In the genomic region with DNA sequence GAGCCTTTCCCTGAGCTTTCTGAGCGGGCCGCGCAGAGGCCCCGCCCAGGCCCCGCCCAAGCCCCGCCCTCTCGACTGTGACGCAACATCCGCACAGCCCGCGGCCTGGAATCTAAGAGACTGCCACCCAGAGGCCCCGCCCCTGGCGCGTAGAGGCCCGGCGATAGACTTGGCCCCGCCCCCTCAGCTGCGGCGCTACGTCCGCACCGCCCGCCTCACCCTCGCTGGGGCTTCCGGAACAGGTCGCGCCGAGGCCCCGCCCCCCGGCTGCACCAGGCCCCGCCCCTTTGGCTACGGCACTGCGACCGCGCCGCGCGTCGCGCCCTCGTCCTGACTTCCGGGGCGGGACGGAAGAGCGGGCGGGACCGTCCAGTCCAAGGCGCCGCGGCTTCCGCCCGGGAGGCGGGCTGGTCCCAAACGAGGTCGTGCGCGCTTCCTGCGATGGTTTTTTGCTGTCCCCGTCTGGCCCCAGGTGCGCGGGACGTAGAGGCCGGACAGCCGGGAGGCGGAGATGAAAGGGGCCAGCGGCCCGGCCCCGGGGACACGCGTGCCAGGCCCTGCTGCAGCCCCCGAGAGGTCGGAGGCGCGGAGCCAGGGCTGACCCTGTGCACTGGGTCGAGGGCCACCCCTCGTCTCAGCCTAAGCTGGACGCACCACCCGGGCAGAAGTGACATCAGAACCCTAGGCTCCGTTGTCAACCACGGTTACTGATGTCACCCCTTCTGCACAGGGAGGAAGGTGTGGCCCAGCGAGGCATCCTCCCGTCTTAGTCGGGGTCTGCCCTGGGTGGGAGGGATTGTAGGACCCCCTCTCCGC, we compare ENCODE assay signal across 8 cellular contexts. TPM values are rescaled to one million over a fixed set of nuclear protein-coding genes. Genes with fewer than 3 reads are reported as not detected.
DNase-seq lines count a peak whose midpoint lies in the region; TF ChIP-seq lines count a peak whose summit lies in the region.

No MANE protein-coding gene starts in this region.

- H3K4me1 ChIP-seq in ES-I3 (ENCODE audit: insufficient read depth, low read length) = peaks cover 5% of the 10 kb centered on the region

- peak overlapping the region; percentile 85 for H3K4me3 Mint-ChIP-seq in stimulated activated naive CD8-positive, alpha-beta T cell treated with anti-CD3 and anti-CD28 coated beads, Interleukin-15, Interleukin-2, amounts not matched to agents 100 ng/mL and 50 ng/mL, for 24 hours

- no peaks in the 10 kb centered on the region for H3K36me3 Mint-ChIP-seq in stimulated activated naive CD8-positive, alpha-beta T cell treated with anti-CD3 and anti-CD28 coated beads, Interleukin-15, Interleukin-2, amounts not matched to agents 100 ng/mL and 50 ng/mL, for 24 hours (ENCODE audit: low read depth)

- H3K4me2 ChIP-seq in neural cell (ENCODE audit: low read length) = peak overlapping the region; percentile 70

- H3K9me3 Mint-ChIP-seq in stimulated activated naive CD8-positive, alpha-beta T cell treated with anti-CD3 and anti-CD28 coated beads, Interleukin-15, Interleukin-2, amounts not matched to agents 100 ng/mL and 50 ng/mL, for 24 hours = no peaks in the 10 kb centered on the region

- peak overlapping the region; percentile 97 for H3K4me3 ChIP-seq in neural cell (ENCODE audit: low read length)

- peak overlapping the region; percentile 95 for H2AFZ ChIP-seq in neural cell (ENCODE audit: low read depth, low read length)

- peak; percentile 99 for DNase-seq in GOT3 (lab: John Stamatoyannopoulos, UW)
- DNase-seq in LHCN-M2 (ENCODE audit: low read depth) = peak; percentile 98
- DNase-seq in SHP77 (lab: John Stamatoyannopoulos, UW) = peak; percentile 97 to 99
- peak; percentile 100 for DNase-seq in activated gamma-delta T cell (lab: John Stamatoyannopoulos, UW)
- peak; percentile 98 for DNase-seq in fibroblast of the conjunctiva (ENCODE audit: low read depth)

- H3K79me2 ChIP-seq in neural cell (replicated peaks; ENCODE audit: insufficient read depth, low read length) = no peaks in the 10 kb centered on the region

- no peak for TF ChIP-seq RAD21 in neural cell (conservative IDR thresholded peaks at IDR 0.05)

- H3K27ac Mint-ChIP-seq in stimulated activated naive CD8-positive, alpha-beta T cell treated with anti-CD3 and anti-CD28 coated beads, Interleukin-15, Interleukin-2, amounts not matched to agents 100 ng/mL and 50 ng/mL, for 24 hours = peak overlapping the region; percentile 83

- H3K36me3 ChIP-seq in ES-I3 (ENCODE audit: insufficient read depth, low read length) = no peaks in the 10 kb centered on the region
- no peaks in the 10 kb centered on the region for H3K36me3 ChIP-seq in neural cell (ENCODE audit: insufficient read depth, low read length)

- H3K9me2 ChIP-seq in neural cell (ENCODE audit: insufficient read depth, low read length) = no peaks in the 10 kb centered on the region

- peaks cover 30% of the 10 kb centered on the region for H3K27me3 ChIP-seq in neural cell (ENCODE audit: insufficient read depth, low read depth, low read length)

- H3F3A ChIP-seq in neural cell (ENCODE audit: insufficient read depth, low read length, poor library complexity, severe bottlenecking) = no peaks in the 10 kb centered on the region

- H3K9me3 ChIP-seq in ES-I3 (ENCODE audit: control insufficient read depth, insufficient read depth, low read length) = no peaks in the 10 kb centered on the region
- no peaks in the 10 kb centered on the region for H3K9me3 ChIP-seq in neural cell (ENCODE audit: low read length)

- H3K9ac ChIP-seq in ES-I3 (ENCODE audit: low read depth, low read length) = peak overlapping the region; percentile 59
- H3K9ac ChIP-seq in neural cell (ENCODE audit: low read length) = peak overlapping the region; percentile 84

- peak overlapping the region; percentile 73 for H3K27ac ChIP-seq in neural cell (ENCODE audit: low read length)

- no peaks in the 10 kb centered on the region for H4K20me1 ChIP-seq in neural cell (ENCODE audit: insufficient read depth)

- no peaks in the 10 kb centered on the region for H3K27me3 Mint-ChIP-seq in stimulated activated naive CD8-positive, alpha-beta T cell treated with anti-CD3 and anti-CD28 coated beads, Interleukin-15, Interleukin-2, amounts not matched to agents 100 ng/mL and 50 ng/mL, for 24 hours

- no peak for TF ChIP-seq CTCF in neural cell (IDR thresholded peaks at IDR 0.05; ENCODE audit: poor library complexity, severe bottlenecking)

- peaks cover 21% of the 10 kb centered on the region for H3K4me1 Mint-ChIP-seq in stimulated activated naive CD8-positive, alpha-beta T cell treated with anti-CD3 and anti-CD28 coated beads, Interleukin-15, Interleukin-2, amounts not matched to agents 100 ng/mL and 50 ng/mL, for 24 hours (ENCODE audit: low read depth)

- TF ChIP-seq EP300 in neural cell (conservative IDR thresholded peaks at IDR 0.05; ENCODE audit: poor library complexity, severe bottlenecking) = peak; percentile 67

TF ChIP-seq in neural cell, 6 proteins besides CTCF, POLR2A, EP300 and RAD21:
- TF ChIP-seq MXI1 (conservative IDR thresholded peaks at IDR 0.05; ENCODE audit: poor library complexity, severe bottlenecking) (peak; percentile 57), SMC3 (conservative IDR thresholded peaks at IDR 0.05; ENCODE audit: poor library complexity) (no peak), POLR2AphosphoS5 (IDR thresholded peaks at IDR 0.05) (peak; percentile 98), TAF1 (IDR thresholded peaks at IDR 0.05; ENCODE audit: low read depth) (peak; percentile 55), EZH2 (IDR thresholded peaks at IDR 0.05; ENCODE audit: borderline replicate concordance, insufficient read depth, low read length, poor library complexity, severe bottlenecking) (no peak)
- TF ChIP-seq, protein P1, sequence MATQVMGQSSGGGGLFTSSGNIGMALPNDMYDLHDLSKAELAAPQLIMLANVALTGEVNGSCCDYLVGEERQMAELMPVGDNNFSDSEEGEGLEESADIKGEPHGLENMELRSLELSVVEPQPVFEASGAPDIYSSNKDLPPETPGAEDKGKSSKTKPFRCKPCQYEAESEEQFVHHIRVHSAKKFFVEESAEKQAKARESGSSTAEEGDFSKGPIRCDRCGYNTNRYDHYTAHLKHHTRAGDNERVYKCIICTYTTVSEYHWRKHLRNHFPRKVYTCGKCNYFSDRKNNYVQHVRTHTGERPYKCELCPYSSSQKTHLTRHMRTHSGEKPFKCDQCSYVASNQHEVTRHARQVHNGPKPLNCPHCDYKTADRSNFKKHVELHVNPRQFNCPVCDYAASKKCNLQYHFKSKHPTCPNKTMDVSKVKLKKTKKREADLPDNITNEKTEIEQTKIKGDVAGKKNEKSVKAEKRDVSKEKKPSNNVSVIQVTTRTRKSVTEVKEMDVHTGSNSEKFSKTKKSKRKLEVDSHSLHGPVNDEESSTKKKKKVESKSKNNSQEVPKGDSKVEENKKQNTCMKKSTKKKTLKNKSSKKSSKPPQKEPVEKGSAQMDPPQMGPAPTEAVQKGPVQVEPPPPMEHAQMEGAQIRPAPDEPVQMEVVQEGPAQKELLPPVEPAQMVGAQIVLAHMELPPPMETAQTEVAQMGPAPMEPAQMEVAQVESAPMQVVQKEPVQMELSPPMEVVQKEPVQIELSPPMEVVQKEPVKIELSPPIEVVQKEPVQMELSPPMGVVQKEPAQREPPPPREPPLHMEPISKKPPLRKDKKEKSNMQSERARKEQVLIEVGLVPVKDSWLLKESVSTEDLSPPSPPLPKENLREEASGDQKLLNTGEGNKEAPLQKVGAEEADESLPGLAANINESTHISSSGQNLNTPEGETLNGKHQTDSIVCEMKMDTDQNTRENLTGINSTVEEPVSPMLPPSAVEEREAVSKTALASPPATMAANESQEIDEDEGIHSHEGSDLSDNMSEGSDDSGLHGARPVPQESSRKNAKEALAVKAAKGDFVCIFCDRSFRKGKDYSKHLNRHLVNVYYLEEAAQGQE (IDR thresholded peaks at IDR 0.05; ENCODE audit: borderline replicate concordance) = peak; percentile 52

RNA-seq across cellular contexts. Expression of a gene that starts 59.0 kb away (rescaled TPM):
- total RNA-seq in LHCN-M2 (2014; rRNA removed) = 0.13 TPM in 1 of 2 replicates, not detected in the other
- 0.02 TPM for polyA plus RNA-seq in LHCN-M2 (2012)
- polyA plus RNA-seq in neural cell = 0.16 and 0.24 TPM in 2 replicates
- 0.24 and 0.58 TPM in 2 replicates for polyA minus RNA-seq in neural cell

Comparison
In these comparisons a context has a peak if more than half of its experiments do, and no peak if none do; other contexts are left out.
1. Peak in every context shown above with its lines: DNase-seq, H3K4me3 ChIP-seq and H3K27ac ChIP-seq.